17 cellular contexts compared by ENCODE assay signal in the genomic region with DNA sequence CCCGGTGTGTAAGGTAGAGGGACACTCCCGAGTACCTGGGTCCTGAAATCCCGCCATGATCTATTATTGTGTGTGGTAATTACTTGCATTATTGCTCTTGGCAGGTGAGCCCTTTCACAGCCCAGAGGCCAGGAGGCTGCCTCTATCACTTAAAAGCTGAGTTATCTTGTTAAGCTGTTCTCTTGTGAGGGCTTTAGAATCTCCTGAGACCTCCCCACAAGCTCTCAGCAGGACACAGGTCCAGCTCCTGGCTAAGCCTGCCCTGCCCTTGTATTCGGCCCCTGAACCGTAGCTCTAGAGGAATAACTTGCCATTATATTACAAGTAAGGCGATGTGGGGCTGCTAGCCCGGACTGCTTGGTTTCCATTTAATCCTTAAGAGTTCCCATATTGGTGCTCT. TPM values are rescaled to one million over a fixed set of nuclear protein-coding genes. Genes with fewer than 3 reads are reported as not detected.
A peak's percentile ranks its signal among the peaks of the same experiment; 100 is the strongest.
DNase-seq lines count a peak whose midpoint lies in the region; ATAC-seq and TF ChIP-seq lines count a peak whose summit lies in the region.
"Had no signal": no experiment of that assay in that cellular context is flagged by ENCODE, and none has a peak within 500 bp of the region (broad histone marks: within the 10 kb centered on the region; RNA-seq: fewer than 3 reads in every experiment).

No MANE protein-coding gene starts in this region.

- no TSS peak for BruUV-seq in Caco-2 (replicated peaks; lab: Mats Ljungman, UMichigan)

- no peaks in the 10 kb centered on the region for H3K4me1 ChIP-seq in Caco-2
- H3K4me1 ChIP-seq in HUES48 (ENCODE audit: control insufficient read depth, insufficient read depth, low read length) = peaks cover 41% of the 10 kb centered on the region
- H3K4me1 ChIP-seq in mesenchymal stem cell (ENCODE audit: control insufficient read depth, insufficient read depth, low read depth, low read length) = peaks cover 13% of the 10 kb centered on the region
- H3K4me1 ChIP-seq in naive thymus-derived CD4-positive, alpha-beta T cell (ENCODE audit: control insufficient read depth in 2 of 2, insufficient read depth in 2 of 2, low read length in 2 of 2) = no peaks in the 10 kb centered on the region
- no peaks in the 10 kb centered on the region for H3K4me1 ChIP-seq in CD4-positive, alpha-beta memory T cell (ENCODE audit: insufficient read depth, low read length)
- H3K4me1 ChIP-seq: thyroid gland had no signal

- H3K36me3 ChIP-seq in Caco-2 (ENCODE audit: control insufficient read depth, insufficient read depth, low read length) = no peaks in the 10 kb centered on the region
- peaks cover 15% of the 10 kb centered on the region; the same call in 1 of the 2 replicates for H3K36me3 ChIP-seq in HUES48 (ENCODE audit: control insufficient read depth, insufficient read depth, low read length)
- H3K36me3 ChIP-seq in mesenchymal stem cell (ENCODE audit: control insufficient read depth in 1 of 2, insufficient read depth in 2 of 2, low read depth in 1 of 2, low read length in 2 of 2) = peaks cover 5 to 11% of the 10 kb centered on the region in 2 experiments
- H3K36me3 ChIP-seq in naive thymus-derived CD4-positive, alpha-beta T cell (ENCODE audit: control insufficient read depth in 2 of 3, insufficient read depth in 3 of 3, low read length in 3 of 3) = peaks cover 0 to 6% (median 0%) of the 10 kb centered on the region in 3 experiments
- no peaks in the 10 kb centered on the region for H3K36me3 ChIP-seq in CD4-positive, alpha-beta memory T cell (ENCODE audit: insufficient read depth, low read length)
- H3K36me3 ChIP-seq: thyroid gland had no signal

- no peak overlapping the region for H3K14ac ChIP-seq in mesenchymal stem cell (ENCODE audit: low read length in 2 of 2)

- ATAC-seq in activated T-helper 17 cell treated with anti-CD3 and anti-CD28 coated beads, Interleukin-2, amount 50 U/mL, for 72 hours (replicated peaks) = no peak
- no peak for ATAC-seq in naive thymus-derived CD4-positive, alpha-beta T cell
- no peak for ATAC-seq in HG03045 (IDR thresholded peaks at IDR 0.05; ENCODE audit: unreplicated experiment)
- ATAC-seq: activated CD4-positive, CD25-positive, alpha-beta regulatory T cell treated with anti-CD3 and anti-CD28 coated beads, Interleukin-2, amount 50 U/mL, for 24 hours; GM12878; heart left ventricle; left cardiac atrium had no signal

- no peak overlapping the region for H3K23ac ChIP-seq in mesenchymal stem cell (ENCODE audit: low read length in 2 of 2)

- peak overlapping the region in 1 of 2 experiments; percentile 49 for H3K4ac ChIP-seq in mesenchymal stem cell (ENCODE audit: low read depth in 1 of 2, low read length in 2 of 2)

- H2BK5ac ChIP-seq in mesenchymal stem cell (ENCODE audit: low read depth, low read length, poor library complexity, severe bottlenecking) = no peak overlapping the region

- H3K4me3 ChIP-seq in Caco-2 (ENCODE audit: low read depth, low read length) (no peak overlapping the region), HUES48 (ENCODE audit: low read depth, low read length) (0 out of 2 replicates have a peak overlapping the region, but pooled peaks have one; percentile 31), mesenchymal stem cell (ENCODE audit: insufficient read depth in 1 of 2, low read depth in 1 of 2, low read length in 2 of 2) (no peak overlapping the region)
- no peak overlapping the region for H3K4me3 ChIP-seq in naive thymus-derived CD4-positive, alpha-beta T cell (ENCODE audit: low read length)
- H3K4me3 ChIP-seq in CD4-positive, alpha-beta memory T cell (ENCODE audit: low read length in 2 of 2) = no peak overlapping the region
- H3K4me3 ChIP-seq: BLaER1 treated with 17β-estradiol and CSF1 and Interleukin-3, amounts not matched to agents 10 nM and 100 nM; GM12878; heart left ventricle; thyroid gland had no signal

- no peaks in the 10 kb centered on the region for H3K9me3 Mint-ChIP-seq in Caco-2 (ENCODE audit: unreplicated experiment)
- H3K9me3 Mint-ChIP-seq in activated T-helper 17 cell treated with anti-CD3 and anti-CD28 coated beads, Interleukin-2, amount 50 U/mL, for 72 hours = no peaks in the 10 kb centered on the region
- no peaks in the 10 kb centered on the region for H3K9me3 Mint-ChIP-seq in naive thymus-derived CD4-positive, alpha-beta T cell
- H3K9me3 Mint-ChIP-seq in CD4-positive, alpha-beta memory T cell = peaks cover 0 to 2% (median 0%) of the 10 kb centered on the region in 8 donors

- TF ChIP-seq CTCF in Caco-2 (IDR thresholded peaks at IDR 0.05; ENCODE audit: insufficient read depth in 1 of 2, low read depth in 1 of 2, low read length in 1 of 2, severe bottlenecking in 1 of 2, unreplicated experiment in 1 of 2) = no peak

- H3K4me3 Mint-ChIP-seq in Caco-2 (ENCODE audit: unreplicated experiment) = no peak overlapping the region
- H3K4me3 Mint-ChIP-seq in activated T-helper 17 cell treated with anti-CD3 and anti-CD28 coated beads, Interleukin-2, amount 50 U/mL, for 72 hours = peak overlapping the region; percentile 73
- no peak overlapping the region for H3K4me3 Mint-ChIP-seq in naive thymus-derived CD4-positive, alpha-beta T cell
- no peak overlapping the region for H3K4me3 Mint-ChIP-seq in CD4-positive, alpha-beta memory T cell

- WGBS in mesenchymal stem cell = 76% methylated on average over 7 of the region's 7 CpGs

- POLR2A ChIA-PET in Caco-2 (lab: Charles Lee) = no interaction called here
- POLR2A ChIA-PET in naive thymus-derived CD4-positive, alpha-beta T cell (lab: Charles Lee) = no interaction called here
- POLR2A ChIA-PET in CD4-positive, alpha-beta memory T cell (lab: Charles Lee; ENCODE audit: partially characterized antibody) = no interaction called here

- H3K79me1 ChIP-seq in mesenchymal stem cell (replicated peaks; ENCODE audit: low read length, poor library complexity, severe bottlenecking) = peaks cover 2% of the 10 kb centered on the region

- H2AK5ac ChIP-seq in mesenchymal stem cell (ENCODE audit: low read length, severe bottlenecking) = peak overlapping the region; percentile 58

- H3K27me3 ChIP-seq in Caco-2 (replicated peaks; ENCODE audit: control insufficient read depth, insufficient read depth, low read length) (no peaks in the 10 kb centered on the region), HUES48 (ENCODE audit: control insufficient read depth, insufficient read depth, low read length) (no peaks in the 10 kb centered on the region), mesenchymal stem cell (ENCODE audit: control insufficient read depth in 1 of 2, insufficient read depth in 1 of 2, low read length in 2 of 2) (no peaks in the 10 kb centered on the region)
- H3K27me3 ChIP-seq in naive thymus-derived CD4-positive, alpha-beta T cell (ENCODE audit: control insufficient read depth in 2 of 2, insufficient read depth in 2 of 2, low read length in 2 of 2) = no peaks in the 10 kb centered on the region
- no peaks in the 10 kb centered on the region for H3K27me3 ChIP-seq in CD4-positive, alpha-beta memory T cell (ENCODE audit: insufficient read depth, low read length)
- H3K27me3 ChIP-seq: BLaER1 treated with 17β-estradiol and CSF1 and Interleukin-3, amounts not matched to agents 10 nM and 100 nM; heart left ventricle; thyroid gland had no signal

- H2BK15ac ChIP-seq in mesenchymal stem cell (ENCODE audit: low read depth, poor library complexity, severe bottlenecking) = no peak overlapping the region

- H4K91ac ChIP-seq in mesenchymal stem cell (ENCODE audit: low read length) = no peak overlapping the region

- H3K27ac ChIP-seq in HUES48 (ENCODE audit: low read depth, low read length) (peak overlapping the region; percentile 77), mesenchymal stem cell (ENCODE audit: low read length, poor library complexity, severe bottlenecking) (no peak overlapping the region)
- H3K27ac ChIP-seq in naive thymus-derived CD4-positive, alpha-beta T cell (ENCODE audit: low read depth, low read length) = no peak overlapping the region
- no peak overlapping the region for H3K27ac ChIP-seq in CD4-positive, alpha-beta memory T cell (ENCODE audit: low read depth, low read length)
- H3K27ac ChIP-seq: BLaER1 treated with 17β-estradiol and CSF1 and Interleukin-3, amounts not matched to agents 10 nM and 100 nM; heart left ventricle; thyroid gland had no signal

- H3K9ac ChIP-seq in HUES48 (ENCODE audit: low read depth, low read length) (no peak overlapping the region), mesenchymal stem cell (ENCODE audit: low read length) (peak overlapping the region; percentile 59)

- intact Hi-C loops in Caco-2 (cut with micrococcal nuclease; ENCODE audit: unreplicated experiment) = no loop called here
- intact Hi-C loops in naive thymus-derived CD4-positive, alpha-beta T cell (cut with micrococcal nuclease) = no loop called here
- intact Hi-C loops in CD4-positive, alpha-beta memory T cell (cut with micrococcal nuclease) = no loop called here

- peaks cover 14% of the 10 kb centered on the region for H3K4me1 Mint-ChIP-seq in Caco-2 (ENCODE audit: low read depth, unreplicated experiment)
- peaks cover 55% of the 10 kb centered on the region for H3K4me1 Mint-ChIP-seq in activated T-helper 17 cell treated with anti-CD3 and anti-CD28 coated beads, Interleukin-2, amount 50 U/mL, for 72 hours
- peaks cover 45 to 72% (median 59%) of the 10 kb centered on the region in 7 donors for H3K4me1 Mint-ChIP-seq in naive thymus-derived CD4-positive, alpha-beta T cell
- H3K4me1 Mint-ChIP-seq in CD4-positive, alpha-beta memory T cell = peaks cover 40 to 81% (median 53%) of the 10 kb centered on the region in 4 donors

- H3K27ac Mint-ChIP-seq in Caco-2 (ENCODE audit: unreplicated experiment) = peak overlapping the region; percentile 73
- H3K27ac Mint-ChIP-seq in activated T-helper 17 cell treated with anti-CD3 and anti-CD28 coated beads, Interleukin-2, amount 50 U/mL, for 72 hours = peak overlapping the region; percentile 93
- peak overlapping the region in 1 of 9 donors; percentile 5 for H3K27ac Mint-ChIP-seq in naive thymus-derived CD4-positive, alpha-beta T cell
- no peak overlapping the region for H3K27ac Mint-ChIP-seq in CD4-positive, alpha-beta memory T cell

- peaks cover 87% of the 10 kb centered on the region for H3K36me3 Mint-ChIP-seq in Caco-2 (ENCODE audit: insufficient read depth, unreplicated experiment)
- H3K36me3 Mint-ChIP-seq in activated T-helper 17 cell treated with anti-CD3 and anti-CD28 coated beads, Interleukin-2, amount 50 U/mL, for 72 hours (ENCODE audit: low read depth) = peaks cover 86% of the 10 kb centered on the region
- H3K36me3 Mint-ChIP-seq in naive thymus-derived CD4-positive, alpha-beta T cell = peaks cover 5 to 37% (median 25%) of the 10 kb centered on the region in 5 donors
- peaks cover 33 to 47% of the 10 kb centered on the region in 2 donors for H3K36me3 Mint-ChIP-seq in CD4-positive, alpha-beta memory T cell

- no peak overlapping the region for H2BK120ac ChIP-seq in mesenchymal stem cell (ENCODE audit: low read depth, low read length)

- H3K27me3 Mint-ChIP-seq in Caco-2 (ENCODE audit: insufficient read depth, unreplicated experiment) = no peaks in the 10 kb centered on the region
- no peaks in the 10 kb centered on the region for H3K27me3 Mint-ChIP-seq in activated T-helper 17 cell treated with anti-CD3 and anti-CD28 coated beads, Interleukin-2, amount 50 U/mL, for 72 hours
- no peaks in the 10 kb centered on the region for H3K27me3 Mint-ChIP-seq in naive thymus-derived CD4-positive, alpha-beta T cell
- no peaks in the 10 kb centered on the region for H3K27me3 Mint-ChIP-seq in CD4-positive, alpha-beta memory T cell

- H2AFZ ChIP-seq in mesenchymal stem cell (ENCODE audit: low read depth, low read length) = no peak overlapping the region

- H3K9me3 ChIP-seq in Caco-2 (no peaks in the 10 kb centered on the region), HUES48 (ENCODE audit: control insufficient read depth, insufficient read depth, low read length) (no peaks in the 10 kb centered on the region), mesenchymal stem cell (ENCODE audit: control insufficient read depth, low read length) (no peaks in the 10 kb centered on the region)
- H3K9me3 ChIP-seq in naive thymus-derived CD4-positive, alpha-beta T cell (ENCODE audit: control insufficient read depth in 2 of 3, low read length in 3 of 3) = no peaks in the 10 kb centered on the region
- H3K9me3 ChIP-seq in CD4-positive, alpha-beta memory T cell (ENCODE audit: control insufficient read depth in 1 of 2, low read length in 2 of 2) = no peaks in the 10 kb centered on the region
- H3K9me3 ChIP-seq: heart left ventricle, thyroid gland had no signal

- H4K8ac ChIP-seq in mesenchymal stem cell (ENCODE audit: low read length) = no peak overlapping the region

- CTCF ChIA-PET in Caco-2 (lab: Charles Lee) = no interaction called here
- CTCF ChIA-PET in naive thymus-derived CD4-positive, alpha-beta T cell (lab: Charles Lee) = no interaction called here
- CTCF ChIA-PET in CD4-positive, alpha-beta memory T cell (lab: Charles Lee; ENCODE audit: partially characterized antibody) = interaction anchor here (0.9 to 1.5 kb wide), 2 partner anchors 9 to 15 kb away, joined by 3 read pairs; no protein-coding TSS in a partner anchor

- DNase-seq in Caco-2 (no peak), mesenchymal stem cell (no peak), NCI-H2227 (lab: John Stamatoyannopoulos, UW; ENCODE audit: unreplicated experiment) (no peak)
- no peak for DNase-seq in naive thymus-derived CD4-positive, alpha-beta T cell
- no peak for DNase-seq in CD4-positive, alpha-beta memory T cell
- DNase-seq: cerebellar nuclear complex, erythroblast, heart left ventricle, left cardiac atrium, thyroid gland had no signal

- H3K4me2 ChIP-seq in mesenchymal stem cell (ENCODE audit: low read length, poor library complexity, severe bottlenecking) = no peak overlapping the region

- peak overlapping the region in 1 of 2 experiments; percentile 12 for H3K18ac ChIP-seq in mesenchymal stem cell (ENCODE audit: low read depth in 1 of 2, low read length in 2 of 2)

- no peak overlapping the region for H2BK12ac ChIP-seq in mesenchymal stem cell (ENCODE audit: low read length in 2 of 2)

RNA-seq across cellular contexts. Expression of a gene that starts 13.9 kb away (rescaled TPM):
- 274 and 276 TPM in 2 replicates for total RNA-seq in Caco-2 (2022)
- total RNA-seq in activated T-helper 17 cell treated with anti-CD3 and anti-CD28 coated beads, Interleukin-2, amount 50 U/mL, for 72 hours = 100 to 1,000 TPM; 246 to 256 TPM
- 120 TPM for polyA plus RNA-seq in mesenchymal stem cell (2013, experiment 1 of 2)
- polyA plus RNA-seq in mesenchymal stem cell (2013, experiment 2 of 2) = 115 TPM
- total RNA-seq in naive thymus-derived CD4-positive, alpha-beta T cell = 100 to 1,000 TPM; 132 to 253 (median 163) TPM
- 10 to 100 TPM; 68.6 to 99.9 TPM for polyA plus RNA-seq in naive thymus-derived CD4-positive, alpha-beta T cell
- 100 to 1,000 TPM; 206 to 223 TPM for total RNA-seq in CD4-positive, alpha-beta memory T cell
- 100 to 1,000 TPM; 119 to 135 TPM for polyA plus RNA-seq in CD4-positive, alpha-beta memory T cell

RNA-seq across cellular contexts. Expression of a gene that starts 48.0 kb away (rescaled TPM):
- total RNA-seq in Caco-2 (2022) = not detected in 2 replicates
- total RNA-seq in activated T-helper 17 cell treated with anti-CD3 and anti-CD28 coated beads, Interleukin-2, amount 50 U/mL, for 72 hours = not detected
- not detected for polyA plus RNA-seq in mesenchymal stem cell (2013, experiment 1 of 2)
- polyA plus RNA-seq in mesenchymal stem cell (2013, experiment 2 of 2) = not detected
- total RNA-seq in naive thymus-derived CD4-positive, alpha-beta T cell = not detected
- not detected for polyA plus RNA-seq in naive thymus-derived CD4-positive, alpha-beta T cell
- total RNA-seq in CD4-positive, alpha-beta memory T cell = not detected
- not detected for polyA plus RNA-seq in CD4-positive, alpha-beta memory T cell
- total RNA-seq: Daoy, GM12878, heart left ventricle, left cardiac atrium, thyroid gland had no signal
- polyA plus RNA-seq: heart left ventricle had no signal

Comparison
In these comparisons a context has a peak if more than half of its experiments do, and no peak if none do; other contexts are left out.
1. H3K27ac Mint-ChIP-seq: peak in Caco-2 (single experiment) and activated T-helper 17 cell treated with anti-CD3 and anti-CD28 coated beads, Interleukin-2, amount 50 U/mL, for 72 hours (single experiment); none in CD4-positive, alpha-beta memory T cell (0 of 7).